1 cellular context compared by ENCODE assay signal in genomic region chr14:67943947-67944346, GRCh38.
TF ChIP-seq lines count a peak whose summit lies in the region.

No MANE protein-coding gene starts in this region.

TF ChIP-seq in HEK293, 187 proteins besides CTCF, POLR2A, EP300 and RAD21 (continued from another document):
- no peak for TF ChIP-seq ZNF16 (tag by site-specific recombination; IDR thresholded peaks at IDR 0.05; ENCODE audit: low read depth)
